In genomic region chr12:130254476-130255276, GRCh38 we compare ENCODE assay signal across 19 cellular contexts.
DNase-seq lines count a peak whose midpoint lies in the region; ATAC-seq, FAIRE-seq and TF ChIP-seq lines count a peak whose summit lies in the region.
"Had no signal": no experiment of that assay in that cellular context is flagged by ENCODE, and none has a peak within 500 bp of the region (broad histone marks: within the 10 kb centered on the region; RNA-seq: fewer than 3 reads in every experiment).

No MANE protein-coding gene starts in this region.

- no peaks in the 10 kb centered on the region; the same call in 1 of the 2 replicates for H3K23me2 ChIP-seq in H1 (ENCODE audit: low read depth, low read length)

- no peak overlapping the region for H2BK5ac ChIP-seq in H1 (ENCODE audit: low read depth, low read length)
- no peak overlapping the region for H2BK5ac ChIP-seq in neuronal stem cell (ENCODE audit: low read length)

- no peaks in the 10 kb centered on the region for H3K4me1 Mint-ChIP-seq in activated naive CD4-positive, alpha-beta T cell treated with anti-CD3 and anti-CD28 coated beads for 36 hours (ENCODE audit: low read depth)
- H3K4me1 Mint-ChIP-seq: activated CD4-positive, alpha-beta T cell treated with anti-CD3 and anti-CD28 coated beads, Interleukin-2, amount 10 ng/mL, durations not matched to agents 24 days and 14 days; central memory CD8-positive, alpha-beta T cell; stimulated activated naive CD8-positive, alpha-beta T cell treated with anti-CD3 and anti-CD28 coated beads, Interleukin-15, amount 100 ng/mL, for 72 hours had no signal

- no peak overlapping the region for H3K9ac ChIP-seq in H1 (replicated peaks in 1 of 4; ENCODE audit: extremely low read depth in 1 of 4, low read depth in 3 of 4, low read length in 3 of 4)
- no peak overlapping the region for H3K9ac ChIP-seq in neuronal stem cell (ENCODE audit: low read depth, low read length, poor library complexity)

- H3K79me1 ChIP-seq in H1 (ENCODE audit: low read depth, low read length) (no peaks in the 10 kb centered on the region), neuronal stem cell (ENCODE audit: low read depth, low read length) (no peaks in the 10 kb centered on the region)

- no peak overlapping the region for H2AK5ac ChIP-seq in H1 (ENCODE audit: low read depth, low read length)
- no peak overlapping the region for H2AK5ac ChIP-seq in neuronal stem cell (ENCODE audit: low read depth, low read length)

- ATAC-seq in HG03196 (IDR thresholded peaks at IDR 0.05; ENCODE audit: unreplicated experiment): no peak
- ATAC-seq: gastroesophageal sphincter; SK-N-SH treated with all-trans-retinoic acid at 6 μM for 48 hours; stimulated activated naive CD8-positive, alpha-beta T cell treated with anti-CD3 and anti-CD28 coated beads, Interleukin-15, amount 100 ng/mL, for 72 hours had no signal

- H3K56ac ChIP-seq in H1 (replicated peaks; ENCODE audit: insufficient read length, low read depth, low read length): no peak overlapping the region

- DNase-seq in COLO668 (lab: John Stamatoyannopoulos, UW; ENCODE audit: unreplicated experiment): peak; percentile 15
- DNase-seq in NCI-H128 (lab: John Stamatoyannopoulos, UW; ENCODE audit: unreplicated experiment): peak; percentile 50
- DNase-seq in H1 (ENCODE audit: low read depth in 1 of 2, low spot score in 2 of 2): no peak
- DNase-seq in neuronal stem cell (ENCODE audit: low spot score): peak; percentile 11
- DNase-seq in stimulated activated CD4-positive, alpha-beta T cell treated with anti-CD3 and anti-CD28 coated beads, Interleukin-4, amount 100 ng/mL, for 24 hours: no peak
- no peak for DNase-seq in activated naive CD4-positive, alpha-beta T cell treated with anti-CD3 and anti-CD28 coated beads for 36 hours
- no peak for DNase-seq in NCI-H2227 (lab: John Stamatoyannopoulos, UW; ENCODE audit: unreplicated experiment)
- DNase-seq: activated CD4-positive, alpha-beta T cell treated with anti-CD3 and anti-CD28 coated beads, Interleukin-2, amount 10 ng/mL, durations not matched to agents 24 days and 14 days; activated T-cell treated with anti-CD3 and anti-CD28 coated beads for 4 hours; HCEC 1CT; MV-4-11; ovary; stimulated activated naive CD8-positive, alpha-beta T cell treated with anti-CD3 and anti-CD28 coated beads, Interleukin-15, amount 100 ng/mL, for 72 hours had no signal

- no peak overlapping the region for H3K27ac Mint-ChIP-seq in activated naive CD4-positive, alpha-beta T cell treated with anti-CD3 and anti-CD28 coated beads for 36 hours
- H3K27ac Mint-ChIP-seq: activated CD4-positive, alpha-beta T cell treated with anti-CD3 and anti-CD28 coated beads, Interleukin-2, amount 10 ng/mL, durations not matched to agents 24 days and 14 days; activated naive CD8-positive, alpha-beta T cell; stimulated activated naive CD8-positive, alpha-beta T cell treated with anti-CD3 and anti-CD28 coated beads, Interleukin-15, amount 100 ng/mL, for 72 hours had no signal

- H4K5ac ChIP-seq in H1 (ENCODE audit: insufficient read length, low read depth, low read length): no peak overlapping the region

- no peaks in the 10 kb centered on the region for H3K36me3 Mint-ChIP-seq in activated naive CD4-positive, alpha-beta T cell treated with anti-CD3 and anti-CD28 coated beads for 36 hours (ENCODE audit: low read depth)
- H3K36me3 Mint-ChIP-seq: activated naive CD8-positive, alpha-beta T cell had no signal

- H3K9me3 ChIP-seq in H1 (ENCODE audit: insufficient read depth in 2 of 2, low read depth in 1 of 2, low read length in 1 of 2): peaks cover 0 to 1% of the 10 kb centered on the region in 2 experiments; a peak in 1 of 4 replicates
- no peaks in the 10 kb centered on the region for H3K9me3 ChIP-seq in neuronal stem cell (replicated peaks in 1 of 2; ENCODE audit: control insufficient read depth in 2 of 2, insufficient read depth in 1 of 2, low read depth in 1 of 2, low read length in 2 of 2)
- H3K9me3 ChIP-seq: ovary had no signal

- H3K27ac ChIP-seq in H1 (ENCODE audit: low read depth, low read length) (no peak overlapping the region), neuronal stem cell (replicated peaks; ENCODE audit: low read length) (no peak overlapping the region)
- H3K27ac ChIP-seq: gastroesophageal sphincter, ovary had no signal

- no peaks in the 10 kb centered on the region for H3K9me3 Mint-ChIP-seq in activated naive CD4-positive, alpha-beta T cell treated with anti-CD3 and anti-CD28 coated beads for 36 hours
- H3K9me3 Mint-ChIP-seq: activated CD4-positive, alpha-beta T cell treated with anti-CD3 and anti-CD28 coated beads, Interleukin-2, amount 10 ng/mL, durations not matched to agents 24 days and 14 days; stimulated activated naive CD8-positive, alpha-beta T cell treated with anti-CD3 and anti-CD28 coated beads, Interleukin-15, amount 100 ng/mL, for 72 hours had no signal

- POLR2A ChIA-PET in H1 (lab: Charles Lee; ENCODE audit: partially characterized antibody): no interaction called here

- H4K91ac ChIP-seq in H1 (replicated peaks; ENCODE audit: insufficient read length, low read length) (no peak overlapping the region), neuronal stem cell (ENCODE audit: low read depth, low read length, poor library complexity) (no peak overlapping the region)

- H3K14ac ChIP-seq in H1 (ENCODE audit: insufficient read length): no peak overlapping the region
- no peak overlapping the region for H3K14ac ChIP-seq in neuronal stem cell (ENCODE audit: low read length)

- peaks cover 0 to under 1% (median 0%) of the 10 kb centered on the region in 4 experiments; a peak in 4 of 7 replicates for H3K27me3 ChIP-seq in H1 (replicated peaks in 1 of 4; ENCODE audit: control insufficient read depth in 3 of 4, extremely low read depth in 1 of 4, insufficient read depth in 3 of 4, low read length in 3 of 4)
- no peaks in the 10 kb centered on the region for H3K27me3 ChIP-seq in neuronal stem cell (ENCODE audit: control insufficient read depth in 3 of 3, insufficient read depth in 3 of 3, low read depth in 1 of 3, low read length in 3 of 3)
- H3K27me3 ChIP-seq: ovary had no signal

- H3K4ac ChIP-seq in H1 (replicated peaks; ENCODE audit: insufficient read length, low read depth, low read length) (no peak overlapping the region), neuronal stem cell (ENCODE audit: low read length) (no peak overlapping the region)

- WGBS in H1 (ENCODE audit: extremely low coverage in 1 of 2, insufficient coverage in 1 of 2, insufficient read length in 1 of 2, insufficient replicate concordance in 2 of 2, low coverage in 1 of 2, low lambda C conversion rate in 2 of 2, missing lambda C conversion rate in 1 of 2), 2 experiments: 90% methylated on average over 19 of the region's 19 CpGs; no CpG with 5 or more reads in 1 of the 2 experiments
- WGBS in neuronal stem cell (ENCODE audit: extremely low coverage in 2 of 2, insufficient read length in 2 of 2, insufficient replicate concordance in 1 of 2), 2 donors: no CpG with 5 or more reads among the region's 19 CpGs

- intact Hi-C loops in activated naive CD4-positive, alpha-beta T cell treated with anti-CD3 and anti-CD28 coated beads for 36 hours (cut with micrococcal nuclease): no loop called here

- no peak for TF ChIP-seq EP300 in H1 (IDR thresholded peaks at IDR 0.05; ENCODE audit: borderline replicate concordance in 1 of 2, low read depth in 2 of 2, low read length in 2 of 2)

- no peak overlapping the region for H2BK20ac ChIP-seq in H1 (ENCODE audit: low read length)

- H3K18ac ChIP-seq in H1 (ENCODE audit: extremely low read depth, low read length) (no peak overlapping the region), neuronal stem cell (ENCODE audit: low read length) (peak overlapping the region; percentile 5)

- H4K8ac ChIP-seq in H1 (ENCODE audit: extremely low read depth, insufficient read depth, low read length) (peak overlapping the region; percentile 12; the same call in 1 of the 2 replicates), neuronal stem cell (ENCODE audit: low read depth, low read length) (no peak overlapping the region)

- no peak overlapping the region for H3K4me3 ChIP-seq in H1 (ENCODE audit: extremely low read depth in 1 of 4, insufficient read depth in 2 of 4, low read depth in 3 of 4, low read length in 4 of 4)
- H3K4me3 ChIP-seq in neuronal stem cell (ENCODE audit: low read length in 2 of 2): no peak overlapping the region
- H3K4me3 ChIP-seq: gastroesophageal sphincter, ovary had no signal

- H3K4me2 ChIP-seq in H1 (ENCODE audit: insufficient read depth in 1 of 2, low read depth in 2 of 2, low read length in 2 of 2) (no peak overlapping the region), neuronal stem cell (ENCODE audit: insufficient read depth, low read length, poor library complexity, severe bottlenecking) (no peak overlapping the region)

- H3K4me1 ChIP-seq in H1 (replicated peaks in 1 of 4; ENCODE audit: control insufficient read depth in 3 of 4, insufficient read depth in 4 of 4, low read length in 3 of 4): no peaks in the 10 kb centered on the region
- peaks cover 0 to 6% of the 10 kb centered on the region in 2 donors for H3K4me1 ChIP-seq in neuronal stem cell (ENCODE audit: control insufficient read depth in 2 of 2, insufficient read depth in 1 of 2, low read depth in 1 of 2, low read length in 2 of 2)
- H3K4me1 ChIP-seq: gastroesophageal sphincter had no signal

- H3K36me3 ChIP-seq in H1 (ENCODE audit: control insufficient read depth in 2 of 4, insufficient read depth in 4 of 4, low read length in 3 of 4) (no peaks in the 10 kb centered on the region), neuronal stem cell (replicated peaks in 1 of 2; ENCODE audit: control insufficient read depth in 2 of 2, insufficient read depth in 2 of 2, low read length in 2 of 2) (no peaks in the 10 kb centered on the region)
- H3K36me3 ChIP-seq: gastroesophageal sphincter, ovary had no signal

- no peak overlapping the region for H3K4me3 Mint-ChIP-seq in activated naive CD4-positive, alpha-beta T cell treated with anti-CD3 and anti-CD28 coated beads for 36 hours
- H3K4me3 Mint-ChIP-seq: activated CD4-positive, alpha-beta T cell treated with anti-CD3 and anti-CD28 coated beads, Interleukin-2, amount 10 ng/mL, durations not matched to agents 24 days and 14 days; activated naive CD8-positive, alpha-beta T cell; central memory CD8-positive, alpha-beta T cell; stimulated activated naive CD8-positive, alpha-beta T cell treated with anti-CD3 and anti-CD28 coated beads, Interleukin-15, amount 100 ng/mL, for 72 hours had no signal

- TF ChIP-seq CTCF in H1 (IDR thresholded peaks at IDR 0.05; ENCODE audit: control extremely low read depth in 1 of 3, insufficient read depth in 1 of 3, low read depth in 1 of 3, low read length in 3 of 3): no peak

- H2AFZ ChIP-seq in H1 (ENCODE audit: low read length): no peak overlapping the region
- H2AFZ ChIP-seq in neuronal stem cell (ENCODE audit: low read length): no peak overlapping the region

- no peak for TF ChIP-seq RAD21 in H1 (IDR thresholded peaks at IDR 0.05 in 1 of 2, conservative IDR thresholded peaks at IDR 0.05 in 1 of 2; ENCODE audit: low read depth in 2 of 2, low read length in 2 of 2)

- TF ChIP-seq POLR2A in H1 (IDR thresholded peaks at IDR 0.05; ENCODE audit: control extremely low read depth in 1 of 2, low read depth in 2 of 2, low read length in 2 of 2): no peak

- no peak for FAIRE-seq in H1 (lab: Jason Lieb, UNC)
- FAIRE-seq: keratinocyte had no signal

- CTCF ChIA-PET in H1 (lab: Charles Lee; ENCODE audit: partially characterized antibody): interaction anchor here (0.6 to 0.9 kb wide), 3 partner anchors 12 to 76 kb away, joined by 3 to 4 read pairs (median 4); no protein-coding TSS in a partner anchor
- CTCF ChIA-PET in activated naive CD4-positive, alpha-beta T cell treated with anti-CD3 and anti-CD28 coated beads for 36 hours (lab: Charles Lee): no interaction called here

- H2BK15ac ChIP-seq in H1 (ENCODE audit: low read length) (no peak overlapping the region), neuronal stem cell (ENCODE audit: low read length) (no peak overlapping the region)

- H2BK12ac ChIP-seq in H1 (ENCODE audit: low read depth, low read length): no peak overlapping the region
- no peak overlapping the region for H2BK12ac ChIP-seq in neuronal stem cell (ENCODE audit: low read length)

- H3K23ac ChIP-seq in H1 (ENCODE audit: insufficient read length) (no peak overlapping the region), neuronal stem cell (ENCODE audit: low read depth, low read length, poor library complexity) (no peak overlapping the region)

- H2BK120ac ChIP-seq in H1 (replicated peaks; ENCODE audit: low read depth, low read length): no peak overlapping the region
- no peak overlapping the region for H2BK120ac ChIP-seq in neuronal stem cell (ENCODE audit: low read depth, low read length)

- H4K20me1 ChIP-seq in H1 (replicated peaks in 1 of 2; ENCODE audit: control insufficient read depth in 1 of 2, insufficient read depth in 2 of 2, low read length in 2 of 2): no peaks in the 10 kb centered on the region

- H3K27me3 Mint-ChIP-seq in activated naive CD4-positive, alpha-beta T cell treated with anti-CD3 and anti-CD28 coated beads for 36 hours (ENCODE audit: low read depth): peaks cover 4% of the 10 kb centered on the region
- H3K27me3 Mint-ChIP-seq: activated CD4-positive, alpha-beta T cell treated with anti-CD3 and anti-CD28 coated beads, Interleukin-2, amount 10 ng/mL, durations not matched to agents 24 days and 14 days; central memory CD8-positive, alpha-beta T cell had no signal

- H3K79me2 ChIP-seq in H1 (ENCODE audit: control insufficient read depth in 1 of 2, insufficient read depth in 2 of 2, low read length in 2 of 2): no peaks in the 10 kb centered on the region

Comparison
In these comparisons a context has a peak if more than half of its experiments do, and no peak if none do; other contexts are left out.
1. DNase-seq: peak in COLO668 (single experiment), NCI-H128 (single experiment) and neuronal stem cell (single experiment); none in H1 (0 of 2), stimulated activated CD4-positive, alpha-beta T cell treated with anti-CD3 and anti-CD28 coated beads, Interleukin-4, amount 100 ng/mL, for 24 hours (single experiment), activated naive CD4-positive, alpha-beta T cell treated with anti-CD3 and anti-CD28 coated beads for 36 hours (single experiment) and NCI-H2227 (single experiment).